Comparison of ENCODE assay signal across 9 cellular contexts in the genomic region with DNA sequence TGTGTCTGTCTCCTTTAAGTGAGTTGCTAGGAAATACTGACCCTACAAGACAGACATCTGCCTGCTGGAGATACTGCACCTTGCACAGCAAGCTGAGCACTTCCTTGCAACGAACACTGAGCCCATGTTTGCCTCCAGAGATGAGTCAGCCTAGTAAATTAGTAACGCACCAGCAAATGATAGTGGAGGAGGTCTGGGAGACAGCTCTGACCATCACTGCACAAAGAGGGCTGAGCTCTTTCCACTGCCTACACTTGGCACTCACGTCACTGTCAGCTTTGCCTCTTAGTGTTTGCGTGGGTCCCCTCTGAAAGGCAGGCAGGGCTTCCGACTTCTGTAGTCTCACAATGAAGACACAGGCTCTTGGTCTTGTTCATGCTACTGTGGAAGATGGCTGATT.
DNase-seq lines count a peak whose midpoint lies in the region; ATAC-seq lines count a peak whose summit lies in the region.
"Had no signal": no experiment of that assay in that cellular context is flagged by ENCODE, and none has a peak within 500 bp of the region (broad histone marks: within the 10 kb centered on the region; RNA-seq: fewer than 3 reads in every experiment).

No MANE protein-coding gene starts in this region.

- peak overlapping the region; percentile 29 for H3K27ac Mint-ChIP-seq in activated CD4-positive, alpha-beta T cell treated with anti-CD3 and anti-CD28 coated beads for 36 hours

- H3K4me1 Mint-ChIP-seq in activated CD4-positive, alpha-beta T cell treated with anti-CD3 and anti-CD28 coated beads for 36 hours, result peaks cover 18% of the 10 kb centered on the region

- peak overlapping the region; percentile 62 for H3K27ac ChIP-seq in temporal lobe (ENCODE audit: low read depth, low read length)
- H3K27ac ChIP-seq: BLaER1 treated with 17β-estradiol and CSF1 and Interleukin-3, amounts not matched to agents 10 nM and 100 nM had no signal

- no peak overlapping the region for H3K4me3 Mint-ChIP-seq in activated CD4-positive, alpha-beta T cell treated with anti-CD3 and anti-CD28 coated beads for 36 hours

- no peaks in the 10 kb centered on the region for H3K36me3 Mint-ChIP-seq in activated CD4-positive, alpha-beta T cell treated with anti-CD3 and anti-CD28 coated beads for 36 hours (ENCODE audit: low read depth)

- POLR2A ChIA-PET in activated CD4-positive, alpha-beta T cell treated with anti-CD3 and anti-CD28 coated beads for 36 hours (lab: Charles Lee), result interaction anchor here (1.6 kb wide), 1 partner anchor 13 kb away, joined by 7 read pairs; no protein-coding TSS in a partner anchor

- no peaks in the 10 kb centered on the region for H3K9me3 Mint-ChIP-seq in activated CD4-positive, alpha-beta T cell treated with anti-CD3 and anti-CD28 coated beads for 36 hours (ENCODE audit: low read depth)

- peak; percentile 96 for ATAC-seq in activated CD4-positive, alpha-beta T cell treated with anti-CD3 and anti-CD28 coated beads for 36 hours
- ATAC-seq in GM21786 (IDR thresholded peaks at IDR 0.05; ENCODE audit: unreplicated experiment), result peak; percentile 99

- peaks cover 7% of the 10 kb centered on the region for H3K27me3 Mint-ChIP-seq in activated CD4-positive, alpha-beta T cell treated with anti-CD3 and anti-CD28 coated beads for 36 hours

- CTCF ChIA-PET in activated CD4-positive, alpha-beta T cell treated with anti-CD3 and anti-CD28 coated beads for 36 hours (lab: Charles Lee), result interaction anchor here (1.2 to 3.9 kb wide), 2 partner anchors 11 to 13 kb away, joined by 6 to 17 read pairs; no protein-coding TSS in a partner anchor

- peak; percentile 60 for DNase-seq in activated CD4-positive, alpha-beta T cell treated with anti-CD3 and anti-CD28 coated beads for 36 hours
- DNase-seq in activated CD4-positive, alpha-beta T cell treated with anti-CD3 and anti-CD28 coated beads for 4 hours, result no peak
- DNase-seq in LHCN-M2 (ENCODE audit: low read depth) (peak; percentile 63), cerebellum (ENCODE audit: low spot score) (peak; percentile 8), NCI-H187 (lab: John Stamatoyannopoulos, UW) (no peak), DMS114 treated with DMSO at 0.1 percent for 48 hours (lab: John Stamatoyannopoulos, UW; ENCODE audit: unreplicated experiment) (no peak)

- intact Hi-C loops in activated CD4-positive, alpha-beta T cell treated with anti-CD3 and anti-CD28 coated beads for 36 hours (cut with DNase I, micrococcal nuclease), result no loop called here

Comparison
In these comparisons a context has a peak if more than half of its experiments do, and no peak if none do; other contexts are left out.
1. DNase-seq: peak in activated CD4-positive, alpha-beta T cell treated with anti-CD3 and anti-CD28 coated beads for 36 hours (single experiment), LHCN-M2 (single experiment) and cerebellum (single experiment); none in activated CD4-positive, alpha-beta T cell treated with anti-CD3 and anti-CD28 coated beads for 4 hours (0 of 2), NCI-H187 (0 of 2) and DMS114 treated with DMSO at 0.1 percent for 48 hours (single experiment).